Comparison of ENCODE assay signal across 9 cellular contexts in the genomic region with DNA sequence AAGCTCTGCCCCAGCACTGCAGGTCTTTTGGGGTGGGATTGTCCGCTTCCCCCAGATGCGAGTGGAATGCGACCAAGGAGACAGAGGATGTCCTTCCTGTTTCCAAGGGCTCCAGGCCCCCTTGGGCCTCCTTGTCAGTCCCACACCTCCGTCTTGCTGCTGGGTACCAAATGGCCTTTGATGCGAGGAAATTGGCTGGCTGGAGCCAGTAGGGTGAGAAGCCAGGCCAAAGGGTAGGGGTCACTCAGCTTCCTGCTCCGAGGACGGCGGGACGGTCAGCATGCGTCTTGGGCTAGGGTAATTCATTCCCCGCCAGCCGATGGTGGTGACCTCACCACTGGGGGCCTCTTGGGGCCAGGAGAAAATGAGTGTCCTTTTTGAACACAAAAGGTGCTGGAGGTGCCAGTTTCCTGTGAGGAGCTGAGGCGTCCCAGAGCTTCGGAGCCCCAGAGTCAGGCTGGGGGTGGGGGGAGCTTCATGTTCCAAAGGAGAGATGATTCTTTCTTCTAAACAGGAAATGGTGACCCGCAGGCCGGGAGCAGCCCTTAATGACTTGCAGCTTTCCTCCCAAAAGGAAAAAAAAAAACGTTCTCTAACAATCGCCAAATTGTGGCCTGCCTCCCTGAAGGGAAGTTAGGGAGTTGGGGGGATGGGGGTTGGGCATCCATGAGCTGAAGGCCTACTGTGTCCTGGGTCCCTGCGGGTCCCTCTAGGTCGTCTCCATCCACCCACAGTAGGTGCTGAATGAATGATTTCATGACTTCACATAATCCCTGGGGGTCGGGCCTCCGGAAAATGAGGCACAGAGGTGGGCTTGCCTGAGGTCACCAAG. TPM values are rescaled to one million over a fixed set of nuclear protein-coding genes. Genes with fewer than 3 reads are reported as not detected.
DNase-seq lines count a peak whose midpoint lies in the region; TF ChIP-seq lines count a peak whose summit lies in the region.
"Had no signal": no experiment of that assay in that cellular context is flagged by ENCODE, and none has a peak within 500 bp of the region (broad histone marks: within the 10 kb centered on the region; RNA-seq: fewer than 3 reads in every experiment).

No MANE protein-coding gene starts in this region.

- peaks cover 44% of the 10 kb centered on the region for H3F3A ChIP-seq in neural progenitor cell (ENCODE audit: low read depth)

- H3K79me2 ChIP-seq in neural progenitor cell (ENCODE audit: low read depth): peaks cover 7% of the 10 kb centered on the region

- no peak for TF ChIP-seq CTCF in AG09309 (IDR thresholded peaks at IDR 0.05; ENCODE audit: control insufficient read depth, insufficient read depth, low read depth, low read length, missing control alignments)
- no peak for TF ChIP-seq CTCF in neural progenitor cell (IDR thresholded peaks at IDR 0.05)

- no peak overlapping the region for H3K4me3 ChIP-seq in AG09309 (ENCODE audit: control insufficient read depth, low read depth, low read length)
- no peak overlapping the region for H3K4me3 ChIP-seq in neural progenitor cell

- peak overlapping the region; percentile 63 for H3K27ac Mint-ChIP-seq in neural progenitor cell
- H3K27ac Mint-ChIP-seq: activated CD4-positive, alpha-beta T cell treated with anti-CD3 and anti-CD28 coated beads, Interleukin-2, amount 10 ng/mL, durations not matched to agents 24 days and 14 days had no signal

- peaks cover 59% of the 10 kb centered on the region for H3K4me1 ChIP-seq in neural progenitor cell

- peaks cover 11% of the 10 kb centered on the region for H4K20me1 ChIP-seq in neural progenitor cell (ENCODE audit: low read depth)

- H3K4me3 Mint-ChIP-seq in neural progenitor cell: peak overlapping the region; percentile 8
- H3K4me3 Mint-ChIP-seq: activated CD4-positive, alpha-beta T cell treated with anti-CD3 and anti-CD28 coated beads, Interleukin-2, amount 10 ng/mL, durations not matched to agents 24 days and 14 days had no signal

- H3K9ac ChIP-seq in neural progenitor cell: no peak overlapping the region

- no peaks in the 10 kb centered on the region for H3K9me3 ChIP-seq in neural progenitor cell (ENCODE audit: low read depth)

- H2AFZ ChIP-seq in neural progenitor cell (replicated peaks): peak overlapping the region; percentile 73

- H3K36me3 ChIP-seq in neural progenitor cell: no peaks in the 10 kb centered on the region

- peak; percentile 66 for DNase-seq in AG09309 (ENCODE audit: low read depth)
- peak; percentile 75 for DNase-seq in SK-MEL-5 (ENCODE audit: low read depth, low spot score)
- peak; percentile 68 for DNase-seq in fibroblast of the conjunctiva (ENCODE audit: low read depth)
- DNase-seq in neural progenitor cell (ENCODE audit: low spot score): peak; percentile 54
- no peak for DNase-seq in activated T-cell treated with anti-CD3 and anti-CD28 coated beads, Interleukin-2, amount 50 U/mL, for 1 hour
- no peak for DNase-seq in activated gamma-delta T cell (lab: John Stamatoyannopoulos, UW)
- DNase-seq in NCI-H510A (lab: John Stamatoyannopoulos, UW): no peak
- no peak for DNase-seq in NCI-H526 (lab: John Stamatoyannopoulos, UW)
- DNase-seq: activated CD4-positive, alpha-beta T cell treated with anti-CD3 and anti-CD28 coated beads, Interleukin-2, amount 10 ng/mL, durations not matched to agents 24 days and 14 days had no signal

- H3K4me2 ChIP-seq in neural progenitor cell: peak overlapping the region; percentile 52

- peaks cover 67% of the 10 kb centered on the region for H3K4me1 Mint-ChIP-seq in neural progenitor cell

- in situ Hi-C loops in SK-MEL-5 (cut with HindIII; ENCODE audit: low pct_unique_long_range_greater_than_20kb, low sequenced_read_pairs): no loop called here

- no peaks in the 10 kb centered on the region for H3K36me3 Mint-ChIP-seq in neural progenitor cell

- peak overlapping the region; percentile 10 for H3K27ac ChIP-seq in neural progenitor cell

- H3K9me3 Mint-ChIP-seq in neural progenitor cell: no peaks in the 10 kb centered on the region
- H3K9me3 Mint-ChIP-seq: activated CD4-positive, alpha-beta T cell treated with anti-CD3 and anti-CD28 coated beads, Interleukin-2, amount 10 ng/mL, durations not matched to agents 24 days and 14 days had no signal

- H3K27me3 Mint-ChIP-seq in neural progenitor cell (ENCODE audit: insufficient read depth, low read depth): no peaks in the 10 kb centered on the region

- no peaks in the 10 kb centered on the region for H3K27me3 ChIP-seq in neural progenitor cell

RNA-seq across cellular contexts. Expression of gene SNAI1, which starts 6.7 kb away (rescaled TPM):
- total RNA-seq in SK-MEL-5 (2014; rRNA removed; shearing (Covaris generic)): 0.13 and 0.40 TPM in 2 replicates
- polyA plus RNA-seq in SK-MEL-5 (2015; cell fraction: cytosol; rRNA removed): 0.48 and 1.8 TPM in 2 replicates
- 1.1 and 2.5 TPM in 2 replicates for polyA plus RNA-seq in SK-MEL-5 (2015; cell fraction: nucleus; rRNA removed)
- total RNA-seq in neural progenitor cell (ENCODE audit: low replicate concordance): 1.1 and 4.0 TPM in 2 replicates

RNA-seq across cellular contexts. Expression of gene RNF114, which starts 53.3 kb away (rescaled TPM):
- 85.0 and 90.6 TPM in 2 replicates for total RNA-seq in SK-MEL-5 (2014; rRNA removed; shearing (Covaris generic))
- polyA plus RNA-seq in SK-MEL-5 (2015; cell fraction: cytosol; rRNA removed): 128 and 182 TPM in 2 replicates
- polyA plus RNA-seq in SK-MEL-5 (2015; cell fraction: nucleus; rRNA removed): 123 and 126 TPM in 2 replicates
- 41.3 and 105 TPM in 2 replicates for total RNA-seq in neural progenitor cell (ENCODE audit: low replicate concordance)

Comparison
In these comparisons a context has a peak if more than half of its experiments do, and no peak if none do; other contexts are left out.
1. DNase-seq: peak in AG09309 (single experiment), SK-MEL-5 (single experiment), fibroblast of the conjunctiva (single experiment) and neural progenitor cell (single experiment); none in activated T-cell treated with anti-CD3 and anti-CD28 coated beads, Interleukin-2, amount 50 U/mL, for 1 hour (single experiment), activated gamma-delta T cell (single experiment), NCI-H510A (single experiment) and NCI-H526 (0 of 2).